In the genomic region with DNA sequence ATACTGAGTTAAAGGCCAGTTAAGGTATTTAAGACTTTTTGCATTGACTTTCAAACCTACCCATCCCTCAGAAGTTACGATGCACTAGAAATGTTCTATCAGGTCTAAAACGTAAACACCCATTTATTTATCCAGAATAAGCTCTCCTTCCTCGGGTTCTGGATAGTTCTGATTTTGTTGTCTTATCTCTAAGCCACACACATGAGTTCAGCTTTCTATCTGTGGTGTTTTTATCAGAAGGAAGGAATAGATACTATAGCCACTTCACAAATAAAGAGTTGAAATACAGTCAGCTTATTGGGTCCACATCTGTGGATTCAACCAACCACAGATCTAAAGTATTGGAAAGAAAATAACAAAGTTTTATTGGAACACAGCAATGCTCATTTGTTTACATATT, we compare ENCODE assay signal across 26 cellular contexts.
"Had no signal": no experiment of that assay in that cellular context is flagged by ENCODE, and none has a peak within 500 bp of the region (broad histone marks: within the 10 kb centered on the region; RNA-seq: fewer than 3 reads in every experiment).

No MANE protein-coding gene starts in this region.

- H3K4me3 Mint-ChIP-seq: immature natural killer cell, mesothelial cell of epicardium had no signal

- H3K9me3 Mint-ChIP-seq: immature natural killer cell, mesothelial cell of epicardium, naive B cell had no signal

- H3K27ac Mint-ChIP-seq: immature natural killer cell, mesothelial cell of epicardium, naive B cell had no signal

- DNase-seq: dermis blood vessel endothelial cell; dorsolateral prefrontal cortex; effector CD4-positive, alpha-beta T cell; effector memory CD4-positive, alpha-beta T cell; esophagus squamous epithelium; foreskin fibroblast; heart left ventricle; hypothalamus; immature natural killer cell; left cardiac atrium; left lung; left ventricle myocardium superior; lower lobe of right lung; mesenchymal stem cell; mucosa of descending colon; naive B cell had no signal

- H3K27me3 ChIP-seq: dorsolateral prefrontal cortex, esophagus squamous epithelium, gastroesophageal sphincter, heart left ventricle, hepatocyte, left lung had no signal

- H3K27ac ChIP-seq: coronary artery, dorsolateral prefrontal cortex, esophagus squamous epithelium, gastroesophageal sphincter, heart left ventricle, hepatocyte, left lung, lower lobe of right lung had no signal

- H2AFZ ChIP-seq: hepatocyte had no signal

- ATAC-seq: esophagus mucosa, gastroesophageal sphincter, heart left ventricle, left cardiac atrium, left lung, left ventricle myocardium superior, lower lobe of right lung, mucosa of descending colon had no signal

- H3K27me3 Mint-ChIP-seq: naive B cell had no signal

- FAIRE-seq: colon, endothelial cell of umbilical vein, frontal cortex, islet of Langerhans, keratinocyte had no signal

- H3K4me2 ChIP-seq: hepatocyte had no signal

- H3K9me3 ChIP-seq: esophagus squamous epithelium, gastroesophageal sphincter, heart left ventricle, left lung, lower lobe of right lung, mucosa of descending colon had no signal

- H3K4me3 ChIP-seq: coronary artery, dorsolateral prefrontal cortex, esophagus squamous epithelium, gastroesophageal sphincter, heart left ventricle, hepatocyte, left lung, lower lobe of right lung, mucosa of descending colon had no signal
